In genomic region chr4:153413827-153414226, GRCh38 we compare ENCODE assay signal across 22 cellular contexts. TPM values are rescaled to one million over a fixed set of nuclear protein-coding genes. Genes with fewer than 3 reads are reported as not detected.
DNase-seq lines count a peak whose midpoint lies in the region; ATAC-seq and TF ChIP-seq lines count a peak whose summit lies in the region.
"Had no signal": no experiment of that assay in that cellular context is flagged by ENCODE, and none has a peak within 500 bp of the region (broad histone marks: within the 10 kb centered on the region; RNA-seq: fewer than 3 reads in every experiment).

No MANE protein-coding gene starts in this region.

- H3K9me3 Mint-ChIP-seq in WTC11 = no peaks in the 10 kb centered on the region
- H3K9me3 Mint-ChIP-seq: CD4-positive, alpha-beta T cell had no signal

- no peaks in the 10 kb centered on the region for H4K20me1 ChIP-seq in DOHH2 (ENCODE audit: control insufficient read depth, insufficient read depth, low read depth, low read length)

- H4K12ac ChIP-seq in trophoblast cell (ENCODE audit: low read depth, low read length) = no peak overlapping the region

- H3K14ac ChIP-seq in trophoblast cell (ENCODE audit: low read length) = no peak overlapping the region

- H3K56ac ChIP-seq in mesendoderm (ENCODE audit: low read length) = no peak overlapping the region

- intact Hi-C loops in tibial artery (cut with DNase I; ENCODE audit: low total_unique reads) = no loop called here

- H3K36me3 ChIP-seq in DOHH2 (ENCODE audit: control insufficient read depth, low read length) (peaks cover 51% of the 10 kb centered on the region), mesendoderm (ENCODE audit: control insufficient read depth, insufficient read depth, low read length) (no peaks in the 10 kb centered on the region), trophoblast cell (ENCODE audit: control insufficient read depth in 1 of 2, insufficient read depth in 2 of 2, low read length in 2 of 2) (no peaks in the 10 kb centered on the region), tibial artery (no peaks in the 10 kb centered on the region)

- peaks cover 71% of the 10 kb centered on the region for H3K4me1 ChIP-seq in DOHH2 (ENCODE audit: control insufficient read depth, low read length)
- H3K4me1 ChIP-seq in mesendoderm (ENCODE audit: control insufficient read depth, low read depth, low read length) = no peaks in the 10 kb centered on the region
- peaks cover 0 to 4% of the 10 kb centered on the region in 2 experiments for H3K4me1 ChIP-seq in trophoblast cell (ENCODE audit: control insufficient read depth in 1 of 2, insufficient read depth in 2 of 2, low read length in 2 of 2)
- H3K4me1 ChIP-seq in tibial artery = peaks cover 0 to 19% (median 3%) of the 10 kb centered on the region in 4 donors

- ATAC-seq in WTC11 = peak; percentile 64
- ATAC-seq: GM12878, Panc1, Right ventricle myocardium inferior had no signal

- peaks cover 17% of the 10 kb centered on the region for H3K4me1 Mint-ChIP-seq in WTC11

- H4K8ac ChIP-seq in mesendoderm (ENCODE audit: low read depth, low read length) (no peak overlapping the region), trophoblast cell (ENCODE audit: low read depth, low read length) (no peak overlapping the region)

- H3K18ac ChIP-seq in mesendoderm (ENCODE audit: low read length) (no peak overlapping the region), trophoblast cell (ENCODE audit: low read length) (no peak overlapping the region)

- H2BK120ac ChIP-seq in mesendoderm (ENCODE audit: low read depth, low read length) = no peak overlapping the region
- peak overlapping the region; percentile 88 for H2BK120ac ChIP-seq in trophoblast cell (ENCODE audit: insufficient read depth, low read length, poor library complexity)

- H2AK5ac ChIP-seq in mesendoderm (ENCODE audit: low read length) (no peak overlapping the region), trophoblast cell (ENCODE audit: low read length) (no peak overlapping the region)

- H3K4me3 Mint-ChIP-seq in WTC11 = no peak overlapping the region
- H3K4me3 Mint-ChIP-seq: CD4-positive, alpha-beta T cell had no signal

- CTCF ChIA-PET in WTC11 (lab: Charles Lee) = no interaction called here

- H3K79me1 ChIP-seq in mesendoderm (ENCODE audit: low read length) (no peaks in the 10 kb centered on the region), trophoblast cell (ENCODE audit: low read length) (peaks cover 6% of the 10 kb centered on the region)

- H2BK15ac ChIP-seq in mesendoderm (replicated peaks; ENCODE audit: low read depth) = no peak overlapping the region

- no peaks in the 10 kb centered on the region for H3K9me2 ChIP-seq in DOHH2 (replicated peaks; ENCODE audit: control insufficient read depth, low read length)

- DNase-seq in WTC11 (ENCODE audit: low spot score) (no peak), mesendoderm (peak; percentile 30), trophoblast cell (no peak), SHP77 (lab: John Stamatoyannopoulos, UW) (no peak), glomerular visceral epithelial cell (ENCODE audit: extremely low spot score) (no peak), tibial artery (no peak), activated T-cell treated with anti-CD3 and anti-CD28 coated beads for 4 hours (no peak)
- DNase-seq: ACHN; CD4-positive, alpha-beta T cell; DMS79 treated with DMSO at 0.1 percent for 48 hours; GDM1; GOT3; NCI-H1092; NCI-H146; NCI-H2081; NCI-H2227 treated with DMSO at 0.1 percent for 48 hours; NCI-H524 had no signal

- H3K9ac ChIP-seq in mesendoderm (ENCODE audit: low read length) = no peak overlapping the region
- no peak overlapping the region for H3K9ac ChIP-seq in trophoblast cell (ENCODE audit: low read length)

- H3K4ac ChIP-seq in mesendoderm (ENCODE audit: low read depth, low read length) (no peak overlapping the region), trophoblast cell (ENCODE audit: low read depth, low read length) (no peak overlapping the region)

- H4K91ac ChIP-seq in trophoblast cell (ENCODE audit: low read depth, low read length) = no peak overlapping the region

- H3K79me2 ChIP-seq in DOHH2 (ENCODE audit: control insufficient read depth, low read length) (no peaks in the 10 kb centered on the region), mesendoderm (ENCODE audit: control insufficient read depth, insufficient read depth, low read length) (no peaks in the 10 kb centered on the region), trophoblast cell (ENCODE audit: control insufficient read depth, insufficient read depth, low read length, poor library complexity) (no peaks in the 10 kb centered on the region)

- H3K9me3 ChIP-seq in DOHH2 (ENCODE audit: control insufficient read depth, insufficient read depth, low read length) (no peaks in the 10 kb centered on the region), trophoblast cell (ENCODE audit: insufficient read depth, low read depth, low read length) (no peaks in the 10 kb centered on the region), tibial artery (no peaks in the 10 kb centered on the region)

- TF ChIP-seq CTCF in DOHH2 (IDR thresholded peaks at IDR 0.05; ENCODE audit: low read depth, low read length, poor library complexity, severe bottlenecking) (no peak), WTC11 (IDR thresholded peaks at IDR 0.05) (no peak), tibial artery (IDR thresholded peaks at IDR 0.05) (no peak)

- H4K5ac ChIP-seq in mesendoderm (ENCODE audit: low read length) = no peak overlapping the region

- H3K27ac ChIP-seq in DOHH2 (ENCODE audit: low read depth, low read length) (peak overlapping the region; percentile 46), mesendoderm (ENCODE audit: low read depth, low read length) (no peak overlapping the region), trophoblast cell (ENCODE audit: low read depth, low read length) (peak overlapping the region; percentile 53), tibial artery (no peak overlapping the region)
- H3K27ac ChIP-seq: SK-N-MC had no signal

- peak overlapping the region; percentile 63 for H3K27ac Mint-ChIP-seq in WTC11
- H3K27ac Mint-ChIP-seq: CD4-positive, alpha-beta T cell had no signal

- H2BK12ac ChIP-seq in trophoblast cell (ENCODE audit: low read length) = no peak overlapping the region

- peaks cover 24% of the 10 kb centered on the region for H3K36me3 Mint-ChIP-seq in WTC11

- H3K4me3 ChIP-seq in DOHH2 (ENCODE audit: low read length) (no peak overlapping the region), mesendoderm (ENCODE audit: low read length) (no peak overlapping the region), trophoblast cell (ENCODE audit: low read depth, low read length) (no peak overlapping the region), tibial artery (no peak overlapping the region)
- H3K4me3 ChIP-seq: GM12878, SK-N-MC had no signal

- H3K23ac ChIP-seq in mesendoderm (ENCODE audit: low read length) = no peak overlapping the region
- H3K23ac ChIP-seq in trophoblast cell (ENCODE audit: low read length) = no peak overlapping the region

- peak overlapping the region; percentile 40 for H3K4me2 ChIP-seq in DOHH2 (ENCODE audit: low read length)
- H3K4me2 ChIP-seq in mesendoderm (ENCODE audit: low read length) = no peak overlapping the region
- peak overlapping the region; percentile 32 for H3K4me2 ChIP-seq in trophoblast cell (ENCODE audit: low read length)

- H3F3A ChIP-seq in DOHH2 (ENCODE audit: control insufficient read depth, insufficient read depth) = peaks cover 40% of the 10 kb centered on the region

- H3K27me3 ChIP-seq in DOHH2 (ENCODE audit: control insufficient read depth, low read length) (no peaks in the 10 kb centered on the region), mesendoderm (ENCODE audit: insufficient read depth, low read length, poor library complexity) (no peaks in the 10 kb centered on the region), trophoblast cell (ENCODE audit: insufficient read depth, low read length) (no peaks in the 10 kb centered on the region), tibial artery (no peaks in the 10 kb centered on the region)

- no peak overlapping the region for H2AFZ ChIP-seq in trophoblast cell (ENCODE audit: insufficient read depth, low read length, poor library complexity)

- no peaks in the 10 kb centered on the region for H3K27me3 Mint-ChIP-seq in WTC11 (ENCODE audit: low read depth)
- H3K27me3 Mint-ChIP-seq: CD4-positive, alpha-beta T cell had no signal

- POLR2A ChIA-PET in WTC11 (lab: Charles Lee) = no interaction called here

- H2BK5ac ChIP-seq in mesendoderm (ENCODE audit: low read length) (no peak overlapping the region), trophoblast cell (ENCODE audit: low read depth, low read length, poor library complexity) (peak overlapping the region; percentile 46)

TF ChIP-seq in WTC11, 78 proteins besides CTCF, POLR2A, EP300 and RAD21 (continues in another document):
- TF ChIP-seq TEAD1 (CRISPR knock-in tag; IDR thresholded peaks at IDR 0.05) (no peak), HMGXB4 (CRISPR knock-in tag; IDR thresholded peaks at IDR 0.05) (no peak), PREB (CRISPR knock-in tag; IDR thresholded peaks at IDR 0.05; ENCODE audit: borderline replicate concordance) (no peak), ZNF416 (CRISPR knock-in tag; IDR thresholded peaks at IDR 0.05) (no peak)

RNA-seq across cellular contexts. Expression of gene TMEM131L, which starts 52.3 kb away (rescaled TPM):
- total RNA-seq in WTC11 (2021) = 18.1 to 26.7 TPM (median 19.2 TPM) in 3 replicates
- 16.9 TPM for polyA plus RNA-seq in mesendoderm (2013, experiment 1 of 2)
- polyA plus RNA-seq in mesendoderm (2013, experiment 2 of 2) = 17.2 TPM
- polyA plus RNA-seq in trophoblast cell (2013) = 8.3 and 8.9 TPM in 2 replicates

Comparison
In these comparisons a context has a peak if more than half of its experiments do, and no peak if none do; other contexts are left out.
1. H3K27ac ChIP-seq: peak in DOHH2 (single experiment) and trophoblast cell (single experiment); none in mesendoderm (single experiment) and tibial artery (0 of 2).